In genomic region chr1:116997666-116998065, GRCh38 we compare ENCODE assay signal across 29 cellular contexts. TPM values are rescaled to one million over a fixed set of nuclear protein-coding genes. Genes with fewer than 3 reads are reported as not detected.
DNase-seq lines count a peak whose midpoint lies in the region; ATAC-seq, FAIRE-seq and TF ChIP-seq lines count a peak whose summit lies in the region.
"Had no signal": no experiment of that assay in that cellular context is flagged by ENCODE, and none has a peak within 500 bp of the region (broad histone marks: within the 10 kb centered on the region; RNA-seq: fewer than 3 reads in every experiment).

No MANE protein-coding gene starts in this region.

- ATAC-seq in HG03354 (IDR thresholded peaks at IDR 0.05; ENCODE audit: poor library complexity, severe bottlenecking, unreplicated experiment) = no peak
- no peak for ATAC-seq in HG02763 (IDR thresholded peaks at IDR 0.05; ENCODE audit: unreplicated experiment)
- ATAC-seq: esophagus mucosa, sciatic nerve, T-helper 17 cell had no signal

- no peak overlapping the region for H3K4me3 ChIP-seq in fibroblast of mammary gland (ENCODE audit: control insufficient read depth, low read depth, low read length)
- H3K4me3 ChIP-seq: BLaER1, hepatocyte, stomach, uterus had no signal

- no peak for TF ChIP-seq CTCF in fibroblast of mammary gland (conservative IDR thresholded peaks at IDR 0.05; ENCODE audit: control insufficient read depth, insufficient read depth, low read depth, low read length)

- DNase-seq in EL = peak; percentile 27
- peak; percentile 69 for DNase-seq in RCC 7860 (ENCODE audit: low spot score)
- peak; percentile 58 for DNase-seq in fibroblast of mammary gland (ENCODE audit: low read depth)
- peak; percentile 35 for DNase-seq in renal cortical epithelial cell (ENCODE audit: low read depth)
- no peak for DNase-seq in NCI-H1694 (lab: John Stamatoyannopoulos, UW)
- DNase-seq: activated CD4-positive, alpha-beta T cell treated with anti-CD3 and anti-CD28 coated beads, Interleukin-2, amount 50 U/mL, for 4 hours; activated T-cell treated with anti-CD3 and anti-CD28 coated beads, Interleukin-2, amount 50 U/mL, for 48 hours; dermis blood vessel endothelial cell; H7; IMR-90; left cardiac atrium; NCI-H1048; NCI-H446 treated with DMSO at 0.1 percent for 48 hours; NCI-H82; posterior cingulate gyrus; SK-N-SH; stimulated activated CD4-positive, alpha-beta T cell treated with anti-CD3 and anti-CD28 coated beads, Interleukin-4, amount 100 ng/mL, for 1 hour; stomach; T-helper 17 cell; uterus had no signal

- FAIRE-seq in RCC 7860 (lab: Jason Lieb, UNC) = peak; percentile 78
- FAIRE-seq: frontal cortex, GM12891, TTC549 had no signal

RNA-seq across cellular contexts. Expression of gene CD101, which starts 3.9 kb away (rescaled TPM):
- total RNA-seq in renal cortical epithelial cell = 0.35 and 0.45 TPM in 2 replicates
- total RNA-seq: IMR-90 had no signal
